ENCODE assay signal across 29 cellular contexts in genomic region chr1:89587728-89588127, GRCh38. TPM values are rescaled to one million over a fixed set of nuclear protein-coding genes. Genes with fewer than 3 reads are reported as not detected.
DNase-seq lines count a peak whose midpoint lies in the region; FAIRE-seq and TF ChIP-seq lines count a peak whose summit lies in the region.
"Had no signal": no experiment of that assay in that cellular context is flagged by ENCODE, and none has a peak within 500 bp of the region (broad histone marks: within the 10 kb centered on the region; RNA-seq: fewer than 3 reads in every experiment).

No MANE protein-coding gene starts in this region.

- DNase-seq in NCI-H2107 treated with DMSO at 0.1 percent for 48 hours (lab: John Stamatoyannopoulos, UW; ENCODE audit: unreplicated experiment) (peak; percentile 85), NCI-H2107 (lab: John Stamatoyannopoulos, UW) (no peak), bronchial epithelial cell (ENCODE audit: low read depth) (no peak), small intestine (peak; percentile 52), NCI-H226 (no peak), NCI-H2227 (lab: John Stamatoyannopoulos, UW; ENCODE audit: unreplicated experiment) (no peak), thyroid gland (no peak)
- DNase-seq: activated naive CD8-positive, alpha-beta T cell treated with anti-CD3 and anti-CD28 coated beads, Interleukin-2, amount 10 ng/mL, durations not matched to agents 7 days and 5 days; body of pancreas; CD4-positive, alpha-beta memory T cell; colonic mucosa; DMS53; GF-D8; H7; lower lobe of right lung; MG63; NCI-H1436 treated with DMSO at 0.1 percent for 48 hours; NCI-H82; PC-9; SHP77; stimulated activated naive CD4-positive, alpha-beta T cell; trophoblast cell had no signal

- intact Hi-C loops in thyroid gland (cut with DNase I): no loop called here

- FAIRE-seq in bronchial epithelial cell (lab: Jason Lieb, UNC): peak; percentile 23
- FAIRE-seq in small intestine (lab: Jason Lieb, UNC): no peak
- FAIRE-seq: endometrium, islet of Langerhans had no signal

- H3K36me3 ChIP-seq in bronchial epithelial cell (ENCODE audit: control insufficient read depth, insufficient read depth, low read length) (peaks cover 2% of the 10 kb centered on the region), small intestine (ENCODE audit: control insufficient read depth in 2 of 2, insufficient read depth in 2 of 2, low read length in 2 of 2) (peaks cover 3 to 11% of the 10 kb centered on the region in 2 donors), thyroid gland (no peaks in the 10 kb centered on the region)
- H3K36me3 ChIP-seq: colonic mucosa, MG63, prostate gland had no signal

- H3K4me3 ChIP-seq in bronchial epithelial cell (ENCODE audit: low read depth, low read length) (no peak overlapping the region), small intestine (ENCODE audit: low read depth in 1 of 2, low read length in 2 of 2) (no peak overlapping the region), thyroid gland (replicated peaks in 1 of 3) (no peak overlapping the region)
- H3K4me3 ChIP-seq: body of pancreas, colonic mucosa, lower lobe of right lung, MG63, neural progenitor cell, PC-9, prostate gland, skin epidermis had no signal

- peak overlapping the region; percentile 21 for H3K27ac ChIP-seq in layer of hippocampus (ENCODE audit: low read depth, low read length)
- H3K27ac ChIP-seq in small intestine (ENCODE audit: low read depth in 1 of 2, low read length in 1 of 2): no peak overlapping the region
- no peak overlapping the region for H3K27ac ChIP-seq in thyroid gland
- H3K27ac ChIP-seq: 22Rv1, body of pancreas, colonic mucosa, lower lobe of right lung, neural progenitor cell, PC-9, prostate gland, skin epidermis had no signal

- H3K4me1 ChIP-seq in small intestine (ENCODE audit: control insufficient read depth in 2 of 2, insufficient read depth in 1 of 2, low read depth in 1 of 2, low read length in 1 of 2) (no peaks in the 10 kb centered on the region), thyroid gland (peaks cover 19 to 31% of the 10 kb centered on the region in 2 donors)
- H3K4me1 ChIP-seq: body of pancreas, colonic mucosa, lower lobe of right lung, prostate gland had no signal

- no peaks in the 10 kb centered on the region for H3K27me3 ChIP-seq in bronchial epithelial cell (ENCODE audit: control insufficient read depth, insufficient read depth, low read length)
- no peaks in the 10 kb centered on the region for H3K27me3 ChIP-seq in layer of hippocampus (ENCODE audit: control insufficient read depth, insufficient read depth, low read length)
- no peaks in the 10 kb centered on the region for H3K27me3 ChIP-seq in small intestine (ENCODE audit: control insufficient read depth in 2 of 2, insufficient read depth in 2 of 2, low read length in 2 of 2)
- H3K27me3 ChIP-seq in thyroid gland: no peaks in the 10 kb centered on the region
- H3K27me3 ChIP-seq: body of pancreas, colonic mucosa, MG63, neural progenitor cell had no signal

- TF ChIP-seq POLR2A in thyroid gland (IDR thresholded peaks at IDR 0.05): no peak

- H3K9me3 ChIP-seq in small intestine (ENCODE audit: control insufficient read depth, low read depth) (no peaks in the 10 kb centered on the region), thyroid gland (no peaks in the 10 kb centered on the region)
- H3K9me3 ChIP-seq: body of pancreas, colonic mucosa, lower lobe of right lung, MG63, prostate gland had no signal

- 40 to 80% (median 58%) methylated on average over 4 of the region's 4 CpGs for WGBS in small intestine, 3 donors
- WGBS in thyroid gland, 2 donors: 90 to 96% methylated on average over 4 of the region's 4 CpGs

- TF ChIP-seq CTCF in bronchial epithelial cell (IDR thresholded peaks at IDR 0.05; ENCODE audit: insufficient read depth, low read length, severe bottlenecking) (no peak), thyroid gland (IDR thresholded peaks at IDR 0.05) (no peak)

RNA-seq across cellular contexts. Expression of gene LRRC8C, which starts 45.2 kb away (rescaled TPM):
- total RNA-seq in bronchial epithelial cell (5.5 and 8.8 TPM in 2 replicates), thyroid gland (10 to 100 TPM in 2 of 4 donors, 1 to 10 TPM in 2; 4.4 to 11.0 (median 8.2) TPM)
- polyA plus RNA-seq in small intestine: 1 to 10 TPM in 1 of 3 donors, under 1 TPM in 2; 0.22 to 3.2 (median 0.81) TPM

Comparison
In these comparisons a context has a peak if more than half of its experiments do, and no peak if none do; other contexts are left out.
1. DNase-seq: peak in NCI-H2107 treated with DMSO at 0.1 percent for 48 hours (single experiment) and small intestine (single experiment); none in NCI-H2107 (single experiment), bronchial epithelial cell (single experiment), NCI-H226 (single experiment), NCI-H2227 (single experiment) and thyroid gland (0 of 2).